ENCODE assay signal across 9 cellular contexts in genomic region chr6:16705403-16705993, GRCh38. TPM values are rescaled to one million over a fixed set of nuclear protein-coding genes. Genes with fewer than 3 reads are reported as not detected.
DNase-seq lines count a peak whose midpoint lies in the region; ATAC-seq and TF ChIP-seq lines count a peak whose summit lies in the region.
"Had no signal": no experiment of that assay in that cellular context is flagged by ENCODE, and none has a peak within 500 bp of the region (broad histone marks: within the 10 kb centered on the region; RNA-seq: fewer than 3 reads in every experiment).

No MANE protein-coding gene starts in this region.

- no peaks in the 10 kb centered on the region for H3K36me3 ChIP-seq in Panc1 (ENCODE audit: control insufficient read depth, insufficient read depth, low read length)

- intact Hi-C loops in Panc1 (cut with micrococcal nuclease; ENCODE audit: unreplicated experiment), result no loop called here

- no peak for ATAC-seq in activated T-cell treated with anti-CD3 and anti-CD28 coated beads, Interleukin-2, amount 50 U/mL, for 72 hours (replicated peaks in 1 of 2)
- ATAC-seq in Panc1 (peak; percentile 27; the same call in 1 of the 2 replicates), HG02973 (IDR thresholded peaks at IDR 0.05; ENCODE audit: unreplicated experiment) (no peak), HG02870 (IDR thresholded peaks at IDR 0.05; ENCODE audit: unreplicated experiment) (no peak)
- peak; percentile 26 to 38 for ATAC-seq in stimulated activated naive B cell treated with anti-CD40 and anti-IgM and Interleukin-4, amounts not matched to agents 10 μg/mL and 1 μg/mL and 100 μg/mL, for 72 hours (replicated peaks)

- peak overlapping the region; percentile 16 to 46 for H3K4me3 Mint-ChIP-seq in activated T-cell treated with anti-CD3 and anti-CD28 coated beads, Interleukin-2, amount 50 U/mL, for 72 hours
- peak overlapping the region; percentile 1 to 18 for H3K4me3 Mint-ChIP-seq in stimulated activated naive B cell treated with anti-CD40 and anti-IgM and Interleukin-4, amounts not matched to agents 10 μg/mL and 1 μg/mL and 100 μg/mL, for 72 hours

- H3K4me1 Mint-ChIP-seq in activated T-cell treated with anti-CD3 and anti-CD28 coated beads, Interleukin-2, amount 50 U/mL, for 72 hours (ENCODE audit: low read depth), result peaks cover 65% of the 10 kb centered on the region
- H3K4me1 Mint-ChIP-seq in stimulated activated naive B cell treated with anti-CD40 and anti-IgM and Interleukin-4, amounts not matched to agents 10 μg/mL and 1 μg/mL and 100 μg/mL, for 72 hours, result peaks cover 38 to 69% of the 10 kb centered on the region in 2 donors

- H3K27me3 Mint-ChIP-seq in activated T-cell treated with anti-CD3 and anti-CD28 coated beads, Interleukin-2, amount 50 U/mL, for 72 hours (ENCODE audit: low read depth), result no peaks in the 10 kb centered on the region
- H3K27me3 Mint-ChIP-seq in stimulated activated naive B cell treated with anti-CD40 and anti-IgM and Interleukin-4, amounts not matched to agents 10 μg/mL and 1 μg/mL and 100 μg/mL, for 72 hours, result no peaks in the 10 kb centered on the region

- DNase-seq in activated T-cell treated with anti-CD3 and anti-CD28 coated beads, Interleukin-2, amount 50 U/mL, for 72 hours, result no peak
- DNase-seq in activated T-cell treated with anti-CD3 and anti-CD28 coated beads, Interleukin-2, amount 50 U/mL, for 1 hour, result no peak
- DNase-seq in Panc1 (ENCODE audit: low read depth, low spot score) (no peak), epithelial cell of prostate (ENCODE audit: low read depth, low spot score) (no peak), OCI-M1 (lab: John Stamatoyannopoulos, UW) (no peak)
- DNase-seq in stimulated activated naive B cell treated with anti-CD40 and anti-IgM and Interleukin-4, amounts not matched to agents 10 μg/mL and 1 μg/mL and 100 μg/mL, for 72 hours, result no peak
- DNase-seq: nucleus accumbens had no signal

- TF ChIP-seq CTCF in Panc1 (IDR thresholded peaks at IDR 0.05), result no peak

- no peaks in the 10 kb centered on the region for H3K9me3 Mint-ChIP-seq in activated T-cell treated with anti-CD3 and anti-CD28 coated beads, Interleukin-2, amount 50 U/mL, for 72 hours
- H3K9me3 Mint-ChIP-seq in stimulated activated naive B cell treated with anti-CD40 and anti-IgM and Interleukin-4, amounts not matched to agents 10 μg/mL and 1 μg/mL and 100 μg/mL, for 72 hours, result peaks cover 0 to 2% of the 10 kb centered on the region in 2 donors

- H3K36me3 Mint-ChIP-seq in activated T-cell treated with anti-CD3 and anti-CD28 coated beads, Interleukin-2, amount 50 U/mL, for 72 hours (ENCODE audit: insufficient read depth in 2 of 2), result peaks cover 5 to 7% of the 10 kb centered on the region in 2 donors
- H3K36me3 Mint-ChIP-seq in stimulated activated naive B cell treated with anti-CD40 and anti-IgM and Interleukin-4, amounts not matched to agents 10 μg/mL and 1 μg/mL and 100 μg/mL, for 72 hours, result peaks cover 18 to 42% of the 10 kb centered on the region in 2 donors

- in situ Hi-C loops in Panc1 (cut with HindIII; ENCODE audit: low pct_unique_long_range_greater_than_20kb, low sequenced_read_pairs), result no loop called here

- CTCF ChIA-PET in Panc1 (lab: Charles Lee), result no interaction called here

- peak overlapping the region; percentile 98 for H3K27ac ChIP-seq in Panc1 (ENCODE audit: low read length)
- peak overlapping the region; percentile 78 for H3K27ac ChIP-seq in epithelial cell of prostate

- POLR2A ChIA-PET in Panc1 (lab: Charles Lee), result no interaction called here

- no peaks in the 10 kb centered on the region for H3K27me3 ChIP-seq in Panc1 (ENCODE audit: control insufficient read depth, insufficient read depth, low read length)

- H3K4me1 ChIP-seq in Panc1 (ENCODE audit: control insufficient read depth, insufficient read depth, low read length), result peaks cover 65% of the 10 kb centered on the region

- H3K9me3 ChIP-seq in Panc1 (ENCODE audit: control insufficient read depth, insufficient read depth, low read depth, low read length), result no peaks in the 10 kb centered on the region

- H3K4me3 ChIP-seq in Panc1 (ENCODE audit: low read depth in 2 of 2, low read length in 2 of 2), result no peak overlapping the region

- no TSS peak for BruUV-seq in Panc1 (replicated peaks; lab: Mats Ljungman, UMichigan)

- H3K27ac Mint-ChIP-seq in activated T-cell treated with anti-CD3 and anti-CD28 coated beads, Interleukin-2, amount 50 U/mL, for 72 hours, result peak overlapping the region; percentile 18
- no peak overlapping the region for H3K27ac Mint-ChIP-seq in stimulated activated naive B cell treated with anti-CD40 and anti-IgM and Interleukin-4, amounts not matched to agents 10 μg/mL and 1 μg/mL and 100 μg/mL, for 72 hours

RNA-seq across cellular contexts. Expression of gene ATXN1, which starts 55.8 kb away (rescaled TPM):
- 10 to 100 TPM; 46.5 to 65.1 TPM for total RNA-seq in activated T-cell treated with anti-CD3 and anti-CD28 coated beads, Interleukin-2, amount 50 U/mL, for 72 hours
- total RNA-seq in Panc1 (2021; ENCODE audit: unreplicated experiment), result 67.1 TPM
- 30.3 TPM for polyA plus RNA-seq in Panc1 (2012; ENCODE audit: insufficient read length)

Comparison
In these comparisons a context has a peak if more than half of its experiments do, and no peak if none do; other contexts are left out.
1. ATAC-seq: peak in Panc1 (single experiment) and stimulated activated naive B cell treated with anti-CD40 and anti-IgM and Interleukin-4, amounts not matched to agents 10 μg/mL and 1 μg/mL and 100 μg/mL, for 72 hours (2 of 2); none in activated T-cell treated with anti-CD3 and anti-CD28 coated beads, Interleukin-2, amount 50 U/mL, for 72 hours (0 of 2), HG02973 (single experiment) and HG02870 (single experiment).